Comparison of ENCODE assay signal across 14 cellular contexts in genomic region chr1:29682918-29683314, GRCh38.
DNase-seq lines count a peak whose midpoint lies in the region; ATAC-seq and TF ChIP-seq lines count a peak whose summit lies in the region.
"Had no signal": no experiment of that assay in that cellular context is flagged by ENCODE, and none has a peak within 500 bp of the region (broad histone marks: within the 10 kb centered on the region; RNA-seq: fewer than 3 reads in every experiment).

No MANE protein-coding gene starts in this region.

- intact Hi-C loops in activated CD8-positive, alpha-beta T cell treated with anti-CD3 and anti-CD28 coated beads for 36 hours (cut with micrococcal nuclease), result no loop called here
- intact Hi-C loops in CD14-positive monocyte (cut with micrococcal nuclease), result no loop called here

- CTCF ChIA-PET in activated CD8-positive, alpha-beta T cell treated with anti-CD3 and anti-CD28 coated beads for 36 hours (lab: Charles Lee), result no interaction called here

- ATAC-seq in left lobe of liver (no peak), HG03565 (IDR thresholded peaks at IDR 0.05; ENCODE audit: unreplicated experiment) (no peak)
- no peak for ATAC-seq in activated CD8-positive, alpha-beta T cell treated with anti-CD3 and anti-CD28 coated beads for 36 hours
- ATAC-seq: GM12878 had no signal

- no peak overlapping the region for H3K27ac Mint-ChIP-seq in activated CD8-positive, alpha-beta T cell treated with anti-CD3 and anti-CD28 coated beads for 36 hours
- no peak overlapping the region for H3K27ac Mint-ChIP-seq in CD14-positive monocyte
- H3K27ac Mint-ChIP-seq: CD4-positive, CD25-positive, alpha-beta regulatory T cell; T-helper 2 cell treated with Interferon-gamma antibody and Interleukin-4, amounts not matched to agents 5 μg/mL and 100 μg/mL, for 36 hours had no signal

- peak; percentile 66 for DNase-seq in COR-L47 (lab: John Stamatoyannopoulos, UW)
- DNase-seq in HT1080 (ENCODE audit: low read depth), result peak; percentile 36
- peak; percentile 31 to 50 for DNase-seq in SHP77 (lab: John Stamatoyannopoulos, UW)
- DNase-seq in left lobe of liver (ENCODE audit: low spot score), result peak; percentile 21
- no peak for DNase-seq in activated CD8-positive, alpha-beta T cell treated with anti-CD3 and anti-CD28 coated beads for 36 hours
- DNase-seq in dermis blood vessel endothelial cell, result no peak
- DNase-seq in CD14-positive monocyte (ENCODE audit: low spot score), result no peak
- DNase-seq: CD4-positive, CD25-positive, alpha-beta regulatory T cell; MM.1S; sigmoid colon; uterus had no signal

- no peak for TF ChIP-seq CTCF in activated CD8-positive, alpha-beta T cell treated with anti-CD3 and anti-CD28 coated beads for 36 hours (IDR thresholded peaks at IDR 0.05)
- TF ChIP-seq CTCF in CD14-positive monocyte (IDR thresholded peaks at IDR 0.05), result no peak

- peaks cover 2% of the 10 kb centered on the region for H3K27me3 Mint-ChIP-seq in activated CD8-positive, alpha-beta T cell treated with anti-CD3 and anti-CD28 coated beads for 36 hours
- peaks cover 2 to 7% (median 3%) of the 10 kb centered on the region in 3 donors for H3K27me3 Mint-ChIP-seq in CD14-positive monocyte (ENCODE audit: low read depth in 3 of 3)

- POLR2A ChIA-PET in activated CD8-positive, alpha-beta T cell treated with anti-CD3 and anti-CD28 coated beads for 36 hours (lab: Charles Lee), result no interaction called here

- no peak overlapping the region for H3K4me3 Mint-ChIP-seq in activated CD8-positive, alpha-beta T cell treated with anti-CD3 and anti-CD28 coated beads for 36 hours
- H3K4me3 Mint-ChIP-seq in CD14-positive monocyte, result no peak overlapping the region
- H3K4me3 Mint-ChIP-seq: CD4-positive, CD25-positive, alpha-beta regulatory T cell; T-helper 2 cell treated with Interferon-gamma antibody and Interleukin-4, amounts not matched to agents 5 μg/mL and 100 μg/mL, for 36 hours had no signal

- H3K4me1 Mint-ChIP-seq in activated CD8-positive, alpha-beta T cell treated with anti-CD3 and anti-CD28 coated beads for 36 hours (ENCODE audit: low read depth), result no peaks in the 10 kb centered on the region
- no peaks in the 10 kb centered on the region for H3K4me1 Mint-ChIP-seq in CD14-positive monocyte
- H3K4me1 Mint-ChIP-seq: CD4-positive, CD25-positive, alpha-beta regulatory T cell had no signal

- no peaks in the 10 kb centered on the region for H3K9me3 Mint-ChIP-seq in activated CD8-positive, alpha-beta T cell treated with anti-CD3 and anti-CD28 coated beads for 36 hours
- no peaks in the 10 kb centered on the region for H3K9me3 Mint-ChIP-seq in CD14-positive monocyte
- H3K9me3 Mint-ChIP-seq: CD4-positive, CD25-positive, alpha-beta regulatory T cell; T-helper 2 cell treated with Interferon-gamma antibody and Interleukin-4, amounts not matched to agents 5 μg/mL and 100 μg/mL, for 36 hours had no signal

- H3K36me3 Mint-ChIP-seq in activated CD8-positive, alpha-beta T cell treated with anti-CD3 and anti-CD28 coated beads for 36 hours (ENCODE audit: low read depth), result no peaks in the 10 kb centered on the region
- no peaks in the 10 kb centered on the region for H3K36me3 Mint-ChIP-seq in CD14-positive monocyte
- H3K36me3 Mint-ChIP-seq: CD4-positive, CD25-positive, alpha-beta regulatory T cell had no signal

Comparison
In these comparisons a context has a peak if more than half of its experiments do, and no peak if none do; other contexts are left out.
1. DNase-seq: peak in COR-L47 (single experiment), HT1080 (single experiment), SHP77 (2 of 2) and left lobe of liver (single experiment); none in activated CD8-positive, alpha-beta T cell treated with anti-CD3 and anti-CD28 coated beads for 36 hours (single experiment), dermis blood vessel endothelial cell (single experiment) and CD14-positive monocyte (single experiment).